In the genomic region with DNA sequence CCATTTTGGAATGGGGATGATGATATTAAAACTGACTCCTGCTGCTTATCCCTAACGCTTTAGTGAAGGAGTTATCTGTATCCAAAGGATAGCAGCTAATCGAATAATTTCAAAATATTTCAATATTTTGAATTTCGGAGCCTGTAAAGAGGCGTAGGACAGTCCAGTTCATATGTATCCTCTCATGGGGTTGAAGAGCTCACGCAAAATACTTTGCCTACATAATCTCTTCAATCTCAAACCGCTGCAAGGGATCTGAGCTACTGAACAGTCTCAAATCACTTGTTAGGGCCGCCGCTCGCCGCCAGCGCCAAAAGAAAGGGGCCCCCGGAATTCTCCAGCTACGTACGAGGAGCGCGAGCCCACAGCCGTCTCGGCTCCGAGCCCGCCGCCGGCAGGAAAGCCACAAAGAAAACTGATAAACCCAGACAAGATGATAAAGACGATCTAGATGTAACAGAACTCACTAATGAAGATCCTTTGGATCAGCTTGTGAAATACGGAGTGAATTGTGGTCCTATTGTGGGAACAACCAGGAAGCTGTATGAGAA, we compare ENCODE assay signal across 7 cellular contexts. TPM values are rescaled to one million over a fixed set of nuclear protein-coding genes. Genes with fewer than 3 reads are reported as not detected.
DNase-seq lines count a peak whose midpoint lies in the region; ATAC-seq and TF ChIP-seq lines count a peak whose summit lies in the region.

No MANE protein-coding gene starts in this region.

- H3K23ac ChIP-seq in trophoblast cell (ENCODE audit: low read length): no peak overlapping the region

- H3K18ac ChIP-seq in trophoblast cell (ENCODE audit: low read length): no peak overlapping the region

- DNase-seq in GM12864 (ENCODE audit: low read depth): no peak
- DNase-seq in NCI-H146 treated with DMSO at 0.1 percent for 48 hours (lab: John Stamatoyannopoulos, UW; ENCODE audit: unreplicated experiment): peak; percentile 28
- peak; percentile 4 for DNase-seq in activated effector memory CD4-positive, alpha-beta T cell treated with Interleukin-2 at 50 U/mL for 16 hours
- peak; percentile 35 for DNase-seq in glutamatergic neuron
- DNase-seq in trophoblast cell: no peak
- DNase-seq in OCI-M2 (lab: John Stamatoyannopoulos, UW; ENCODE audit: unreplicated experiment): no peak

- H3K79me1 ChIP-seq in trophoblast cell (ENCODE audit: low read length): peaks cover 5% of the 10 kb centered on the region

- peak overlapping the region; percentile 88 for H2AFZ ChIP-seq in trophoblast cell (ENCODE audit: insufficient read depth, low read length, poor library complexity)

- H3K4ac ChIP-seq in trophoblast cell (ENCODE audit: low read depth, low read length): no peak overlapping the region

- H3K79me2 ChIP-seq in trophoblast cell (ENCODE audit: control insufficient read depth, insufficient read depth, low read length, poor library complexity): peaks cover 7% of the 10 kb centered on the region

- H3K9me3 Mint-ChIP-seq in glutamatergic neuron (ENCODE audit: unreplicated experiment): peaks cover 3% of the 10 kb centered on the region

- no peak overlapping the region for H3K14ac ChIP-seq in trophoblast cell (ENCODE audit: low read length)

- no peak overlapping the region for H2BK5ac ChIP-seq in trophoblast cell (ENCODE audit: low read depth, low read length, poor library complexity)

- peaks cover 0 to 4% of the 10 kb centered on the region in 2 experiments for H3K4me1 ChIP-seq in trophoblast cell (ENCODE audit: control insufficient read depth in 1 of 2, insufficient read depth in 2 of 2, low read length in 2 of 2)

- H3K4me3 ChIP-seq in GM12864 (ENCODE audit: low read depth, low read length) (peak overlapping the region; percentile 50), trophoblast cell (ENCODE audit: low read depth, low read length) (peak overlapping the region; percentile 2)

- peaks cover 16 to 23% of the 10 kb centered on the region in 2 experiments for H3K36me3 ChIP-seq in trophoblast cell (ENCODE audit: control insufficient read depth in 1 of 2, insufficient read depth in 2 of 2, low read length in 2 of 2)

- TF ChIP-seq CTCF in GM12864 (IDR thresholded peaks at IDR 0.05; ENCODE audit: low read depth, low read length, missing control alignments) (no peak), glutamatergic neuron (IDR thresholded peaks at IDR 0.05; ENCODE audit: partially characterized antibody, unreplicated experiment) (no peak)

- H3K27ac ChIP-seq in trophoblast cell (ENCODE audit: low read depth, low read length): no peak overlapping the region

- H3K36me3 Mint-ChIP-seq in glutamatergic neuron (ENCODE audit: unreplicated experiment): no peaks in the 10 kb centered on the region

- H3K27ac Mint-ChIP-seq in glutamatergic neuron (ENCODE audit: unreplicated experiment): peak overlapping the region; percentile 69

- no peak for ATAC-seq in HG02970 (IDR thresholded peaks at IDR 0.05; ENCODE audit: low FRiP score, unreplicated experiment)

- peak overlapping the region; percentile 60 for H3K4me2 ChIP-seq in trophoblast cell (ENCODE audit: low read length)

- no peak overlapping the region for H4K91ac ChIP-seq in trophoblast cell (ENCODE audit: low read depth, low read length)

- H2BK120ac ChIP-seq in trophoblast cell (ENCODE audit: insufficient read depth, low read length, poor library complexity): no peak overlapping the region

- no peak overlapping the region for H2BK12ac ChIP-seq in trophoblast cell (ENCODE audit: low read length)

- H3K27me3 Mint-ChIP-seq in glutamatergic neuron (ENCODE audit: unreplicated experiment): no peaks in the 10 kb centered on the region

- H3K9ac ChIP-seq in trophoblast cell (ENCODE audit: low read length): peak overlapping the region; percentile 11

- WGBS in trophoblast cell (ENCODE audit: extremely low coverage, insufficient coverage, insufficient read length): no CpG with 5 or more reads among the region's 24 CpGs

- no peak overlapping the region for H4K12ac ChIP-seq in trophoblast cell (ENCODE audit: low read depth, low read length)

- H3K27me3 ChIP-seq in trophoblast cell (ENCODE audit: insufficient read depth, low read length): no peaks in the 10 kb centered on the region

- H3K4me1 Mint-ChIP-seq in glutamatergic neuron (ENCODE audit: low read depth, unreplicated experiment): peaks cover 4% of the 10 kb centered on the region

- H4K8ac ChIP-seq in trophoblast cell (ENCODE audit: low read depth, low read length): peak overlapping the region; percentile 97

- H3K9me3 ChIP-seq in trophoblast cell (ENCODE audit: insufficient read depth, low read depth, low read length): peaks cover 2% of the 10 kb centered on the region

- no peak overlapping the region for H2AK5ac ChIP-seq in trophoblast cell (ENCODE audit: low read length)

- peak overlapping the region; percentile 96 for H3K4me3 Mint-ChIP-seq in glutamatergic neuron (ENCODE audit: unreplicated experiment)

RNA-seq across cellular contexts. Expression of a gene that starts 0.6 kb away (rescaled TPM):
- 30.5 TPM for total RNA-seq in glutamatergic neuron (ENCODE audit: unreplicated experiment)
- 26.9 and 27.8 TPM in 2 replicates for polyA plus RNA-seq in trophoblast cell (2013)

RNA-seq across cellular contexts. Expression of a gene that starts 33.4 kb away (rescaled TPM):
- not detected for total RNA-seq in glutamatergic neuron (ENCODE audit: unreplicated experiment)
- 0.05 and 0.06 TPM in 2 replicates for polyA plus RNA-seq in trophoblast cell (2013)

Comparison
In these comparisons a context has a peak if more than half of its experiments do, and no peak if none do; other contexts are left out.
1. DNase-seq: peak in NCI-H146 treated with DMSO at 0.1 percent for 48 hours (single experiment), activated effector memory CD4-positive, alpha-beta T cell treated with Interleukin-2 at 50 U/mL for 16 hours (single experiment) and glutamatergic neuron (single experiment); none in GM12864 (single experiment), trophoblast cell (0 of 2) and OCI-M2 (single experiment).